ENCODE assay signal across 18 cellular contexts in genomic region chr12:106871477-106871876, GRCh38.
DNase-seq lines count a peak whose midpoint lies in the region; ATAC-seq and TF ChIP-seq lines count a peak whose summit lies in the region.
"Had no signal": no experiment of that assay in that cellular context is flagged by ENCODE, and none has a peak within 500 bp of the region (broad histone marks: within the 10 kb centered on the region; RNA-seq: fewer than 3 reads in every experiment).

No MANE protein-coding gene starts in this region.

- no peak overlapping the region for H3K27ac ChIP-seq in RWPE2 (ENCODE audit: poor library complexity, severe bottlenecking)
- H3K27ac ChIP-seq in smooth muscle cell (ENCODE audit: low read depth): no peak overlapping the region
- H3K27ac ChIP-seq: upper lobe of right lung had no signal

- peak; percentile 27 to 41 for ATAC-seq in activated T-cell treated with anti-CD3 and anti-CD28 coated beads, Interleukin-2, amount 50 U/mL, for 4 hours
- no peak for ATAC-seq in activated T-cell treated with anti-CD3 and anti-CD28 coated beads, Interleukin-2, amount 50 U/mL, for 72 hours (replicated peaks in 1 of 2)
- peak; percentile 35; the same call in 1 of the 3 replicates for ATAC-seq in RWPE2 (ENCODE audit: low read depth)
- ATAC-seq in stimulated activated effector memory CD8-positive, alpha-beta T cell treated with anti-CD3 and anti-CD28 coated beads, Interleukin-12 subunit alpha, Interleukin-12 subunit beta, amount 100 ng/mL, for 72 hours: peak; percentile 44
- ATAC-seq in HG03045 (IDR thresholded peaks at IDR 0.05; ENCODE audit: unreplicated experiment): no peak
- ATAC-seq: upper lobe of right lung had no signal

- no peak overlapping the region for H3K27ac Mint-ChIP-seq in activated T-cell treated with anti-CD3 and anti-CD28 coated beads, Interleukin-2, amount 50 U/mL, for 72 hours
- peak overlapping the region; percentile 72 for H3K27ac Mint-ChIP-seq in stimulated activated effector memory CD8-positive, alpha-beta T cell treated with anti-CD3 and anti-CD28 coated beads, Interleukin-12 subunit alpha, Interleukin-12 subunit beta, amount 100 ng/mL, for 72 hours
- H3K27ac Mint-ChIP-seq in immature natural killer cell: peak overlapping the region in 1 of 6 donors; percentile 4
- H3K27ac Mint-ChIP-seq: CD4-positive, alpha-beta T cell; T-helper 1 cell treated with Interleukin-12 subunit alpha and Interleukin-12 subunit beta and Interleukin-4 antibody, amounts not matched to agents 30 μg/mL and 1 μg/mL, for 36 hours had no signal

- H3K4me3 ChIP-seq in RWPE2 (ENCODE audit: severe bottlenecking) (no peak overlapping the region), fibroblast of mammary gland (ENCODE audit: control insufficient read depth, low read depth, low read length) (no peak overlapping the region), smooth muscle cell (no peak overlapping the region)
- H3K4me3 ChIP-seq: upper lobe of right lung had no signal

- H3K4me1 ChIP-seq in RWPE2 (ENCODE audit: insufficient read depth, poor library complexity, severe bottlenecking): no peaks in the 10 kb centered on the region
- H3K4me1 ChIP-seq in smooth muscle cell (ENCODE audit: low read depth): peaks cover 16% of the 10 kb centered on the region
- H3K4me1 ChIP-seq: upper lobe of right lung had no signal

- no peak overlapping the region for H3K4me3 Mint-ChIP-seq in activated T-cell treated with anti-CD3 and anti-CD28 coated beads, Interleukin-2, amount 50 U/mL, for 4 hours
- no peak overlapping the region for H3K4me3 Mint-ChIP-seq in activated T-cell treated with anti-CD3 and anti-CD28 coated beads, Interleukin-2, amount 50 U/mL, for 72 hours
- no peak overlapping the region for H3K4me3 Mint-ChIP-seq in stimulated activated effector memory CD8-positive, alpha-beta T cell treated with anti-CD3 and anti-CD28 coated beads, Interleukin-12 subunit alpha, Interleukin-12 subunit beta, amount 100 ng/mL, for 72 hours
- no peak overlapping the region for H3K4me3 Mint-ChIP-seq in immature natural killer cell
- H3K4me3 Mint-ChIP-seq: CD4-positive, alpha-beta T cell; T-helper 1 cell treated with Interleukin-12 subunit alpha and Interleukin-12 subunit beta and Interleukin-4 antibody, amounts not matched to agents 30 μg/mL and 1 μg/mL, for 36 hours had no signal

- no peaks in the 10 kb centered on the region for H3K27me3 Mint-ChIP-seq in activated T-cell treated with anti-CD3 and anti-CD28 coated beads, Interleukin-2, amount 50 U/mL, for 4 hours (ENCODE audit: low read depth)
- H3K27me3 Mint-ChIP-seq in activated T-cell treated with anti-CD3 and anti-CD28 coated beads, Interleukin-2, amount 50 U/mL, for 72 hours (ENCODE audit: low read depth): no peaks in the 10 kb centered on the region
- no peaks in the 10 kb centered on the region for H3K27me3 Mint-ChIP-seq in immature natural killer cell (ENCODE audit: low read depth in 3 of 3)
- H3K27me3 Mint-ChIP-seq: CD4-positive, alpha-beta T cell had no signal

- H3K9ac ChIP-seq in smooth muscle cell (ENCODE audit: low read depth): no peak overlapping the region

- peaks cover 3% of the 10 kb centered on the region for H3K4me1 Mint-ChIP-seq in activated T-cell treated with anti-CD3 and anti-CD28 coated beads, Interleukin-2, amount 50 U/mL, for 4 hours (ENCODE audit: low read depth)
- peaks cover 11% of the 10 kb centered on the region for H3K4me1 Mint-ChIP-seq in activated T-cell treated with anti-CD3 and anti-CD28 coated beads, Interleukin-2, amount 50 U/mL, for 72 hours (ENCODE audit: low read depth)
- H3K4me1 Mint-ChIP-seq in stimulated activated effector memory CD8-positive, alpha-beta T cell treated with anti-CD3 and anti-CD28 coated beads, Interleukin-12 subunit alpha, Interleukin-12 subunit beta, amount 100 ng/mL, for 72 hours: peaks cover 5% of the 10 kb centered on the region
- peaks cover 0 to 17% of the 10 kb centered on the region in 2 donors for H3K4me1 Mint-ChIP-seq in immature natural killer cell

- TF ChIP-seq CTCF in RWPE2 (IDR thresholded peaks at IDR 0.05; ENCODE audit: poor library complexity, severe bottlenecking): no peak
- no peak for TF ChIP-seq CTCF in fibroblast of mammary gland (conservative IDR thresholded peaks at IDR 0.05; ENCODE audit: control insufficient read depth, insufficient read depth, low read depth, low read length)
- TF ChIP-seq CTCF in smooth muscle cell (IDR thresholded peaks at IDR 0.05; ENCODE audit: borderline replicate concordance, insufficient read depth, poor library complexity, severe bottlenecking): no peak

- no peaks in the 10 kb centered on the region for H3K36me3 ChIP-seq in RWPE2 (ENCODE audit: low read depth)
- no peaks in the 10 kb centered on the region for H3K36me3 ChIP-seq in smooth muscle cell (ENCODE audit: low read depth)

- H3K9me3 ChIP-seq in RWPE2 (ENCODE audit: severe bottlenecking): no peaks in the 10 kb centered on the region
- H3K9me3 ChIP-seq in smooth muscle cell (replicated peaks; ENCODE audit: low read depth): no peaks in the 10 kb centered on the region
- H3K9me3 ChIP-seq: upper lobe of right lung had no signal

- WGBS in smooth muscle cell (ENCODE audit: low lambda C conversion rate): 91% methylated on average over 1 of the region's 1 CpG

- peaks cover 32% of the 10 kb centered on the region for H3K36me3 Mint-ChIP-seq in activated T-cell treated with anti-CD3 and anti-CD28 coated beads, Interleukin-2, amount 50 U/mL, for 4 hours (ENCODE audit: insufficient read depth)
- peaks cover 1 to 7% of the 10 kb centered on the region in 2 donors for H3K36me3 Mint-ChIP-seq in activated T-cell treated with anti-CD3 and anti-CD28 coated beads, Interleukin-2, amount 50 U/mL, for 72 hours (ENCODE audit: insufficient read depth in 2 of 2)
- H3K36me3 Mint-ChIP-seq in stimulated activated effector memory CD8-positive, alpha-beta T cell treated with anti-CD3 and anti-CD28 coated beads, Interleukin-12 subunit alpha, Interleukin-12 subunit beta, amount 100 ng/mL, for 72 hours: peaks cover 37% of the 10 kb centered on the region
- peaks cover 5 to 24% (median 15%) of the 10 kb centered on the region in 3 donors for H3K36me3 Mint-ChIP-seq in immature natural killer cell

- H3K4me2 ChIP-seq in smooth muscle cell: no peak overlapping the region

- H2AFZ ChIP-seq in smooth muscle cell (ENCODE audit: low read depth): no peak overlapping the region

- H3F3A ChIP-seq in smooth muscle cell (ENCODE audit: low read depth): no peaks in the 10 kb centered on the region

- no peaks in the 10 kb centered on the region for H3K9me3 Mint-ChIP-seq in activated T-cell treated with anti-CD3 and anti-CD28 coated beads, Interleukin-2, amount 50 U/mL, for 4 hours
- no peaks in the 10 kb centered on the region for H3K9me3 Mint-ChIP-seq in activated T-cell treated with anti-CD3 and anti-CD28 coated beads, Interleukin-2, amount 50 U/mL, for 72 hours
- no peaks in the 10 kb centered on the region for H3K9me3 Mint-ChIP-seq in stimulated activated effector memory CD8-positive, alpha-beta T cell treated with anti-CD3 and anti-CD28 coated beads, Interleukin-12 subunit alpha, Interleukin-12 subunit beta, amount 100 ng/mL, for 72 hours
- no peaks in the 10 kb centered on the region for H3K9me3 Mint-ChIP-seq in immature natural killer cell
- H3K9me3 Mint-ChIP-seq: CD4-positive, alpha-beta T cell; T-helper 1 cell treated with Interleukin-12 subunit alpha and Interleukin-12 subunit beta and Interleukin-4 antibody, amounts not matched to agents 30 μg/mL and 1 μg/mL, for 36 hours had no signal

- no peaks in the 10 kb centered on the region for H3K27me3 ChIP-seq in RWPE2 (ENCODE audit: insufficient read depth, poor library complexity, severe bottlenecking)
- no peaks in the 10 kb centered on the region for H3K27me3 ChIP-seq in smooth muscle cell (ENCODE audit: low read depth)
- H3K27me3 ChIP-seq: upper lobe of right lung had no signal

- H3K79me2 ChIP-seq in smooth muscle cell (ENCODE audit: low read depth): no peaks in the 10 kb centered on the region

- DNase-seq in activated T-cell treated with anti-CD3 and anti-CD28 coated beads, Interleukin-2, amount 50 U/mL, for 4 hours: no peak
- DNase-seq in activated T-cell treated with anti-CD3 and anti-CD28 coated beads, Interleukin-2, amount 50 U/mL, for 72 hours: no peak
- DNase-seq in RWPE2 (ENCODE audit: low spot score) (no peak), fibroblast of mammary gland (ENCODE audit: low read depth) (peak; percentile 64), immature natural killer cell (no peak), smooth muscle cell (lab: John Stamatoyannopoulos, UW; ENCODE audit: unreplicated experiment) (no peak)
- no peak for DNase-seq in stimulated activated effector memory CD8-positive, alpha-beta T cell treated with anti-CD3 and anti-CD28 coated beads, Interleukin-12 subunit alpha, Interleukin-12 subunit beta, amount 100 ng/mL, for 72 hours (ENCODE audit: low spot score in 2 of 2)
- DNase-seq: activated CD4-positive, alpha-beta T cell treated with anti-CD3 and anti-CD28 coated beads for 1 hour; aorta; CD4-positive, alpha-beta T cell; NCI-H146; NCI-H2227 treated with DMSO at 0.1 percent for 48 hours; retina; Right ventricle myocardium superior; stimulated activated naive CD4-positive, alpha-beta T cell; upper lobe of right lung had no signal

- peaks cover 8% of the 10 kb centered on the region for H4K20me1 ChIP-seq in smooth muscle cell (ENCODE audit: low read depth)

Comparison
In these comparisons a context has a peak if more than half of its experiments do, and no peak if none do; other contexts are left out.
1. ATAC-seq: peak in activated T-cell treated with anti-CD3 and anti-CD28 coated beads, Interleukin-2, amount 50 U/mL, for 4 hours (2 of 2), RWPE2 (single experiment) and stimulated activated effector memory CD8-positive, alpha-beta T cell treated with anti-CD3 and anti-CD28 coated beads, Interleukin-12 subunit alpha, Interleukin-12 subunit beta, amount 100 ng/mL, for 72 hours (single experiment); none in activated T-cell treated with anti-CD3 and anti-CD28 coated beads, Interleukin-2, amount 50 U/mL, for 72 hours (0 of 2) and HG03045 (single experiment).